In the genomic region with DNA sequence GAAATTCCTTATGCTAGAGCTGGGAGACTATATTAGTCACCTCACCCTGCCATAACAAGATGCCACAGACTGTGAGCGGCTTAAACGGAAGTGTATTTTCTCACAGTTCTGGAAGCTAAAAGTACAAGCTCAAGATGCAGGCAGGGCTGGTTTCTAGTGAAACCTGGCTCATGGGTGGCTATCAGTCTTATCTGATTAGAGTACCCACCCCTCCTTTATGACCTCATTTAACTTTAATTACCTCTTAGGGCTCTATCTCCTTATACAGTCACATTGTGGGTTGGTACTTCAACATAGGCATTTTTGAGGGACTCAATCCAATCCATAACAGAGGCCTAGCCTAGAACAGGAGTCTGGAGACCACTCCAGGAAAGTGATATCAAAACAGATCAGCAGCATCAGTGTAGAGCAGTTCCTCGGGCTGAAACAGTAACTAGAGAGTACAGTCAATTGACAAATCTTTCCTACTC, we compare ENCODE assay signal across 14 cellular contexts. TPM values are rescaled to one million over a fixed set of nuclear protein-coding genes. Genes with fewer than 3 reads are reported as not detected.
A peak's percentile ranks its signal among the peaks of the same experiment; 100 is the strongest.
DNase-seq lines count a peak whose midpoint lies in the region; ATAC-seq, FAIRE-seq and TF ChIP-seq lines count a peak whose summit lies in the region.
"Had no signal": no experiment of that assay in that cellular context is flagged by ENCODE, and none has a peak within 500 bp of the region (broad histone marks: within the 10 kb centered on the region; RNA-seq: fewer than 3 reads in every experiment).

No MANE protein-coding gene starts in this region.

- dilution Hi-C loops in mammary epithelial cell (cut with HindIII; ENCODE audit: low sequenced_read_pairs): loop anchor here (10.0 kb wide), 1 partner anchor 303 kb away; no protein-coding TSS in a partner anchor

- peaks cover 0 to 11% of the 10 kb centered on the region in 2 donors for H3K36me3 Mint-ChIP-seq in CD4-positive, alpha-beta memory T cell

- H3K27me3 ChIP-seq in CD4-positive, alpha-beta memory T cell (ENCODE audit: insufficient read depth, low read length): peaks cover under 1% of the 10 kb centered on the region
- H3K27me3 ChIP-seq in mammary epithelial cell (ENCODE audit: insufficient read depth, low read length) (no peaks in the 10 kb centered on the region), mesendoderm (ENCODE audit: insufficient read depth, low read length, poor library complexity) (no peaks in the 10 kb centered on the region), spleen (replicated peaks in 1 of 7) (no peaks in the 10 kb centered on the region)
- H3K27me3 ChIP-seq: BLaER1 treated with 17β-estradiol and CSF1 and Interleukin-3, amounts not matched to agents 10 nM and 100 nM; neural progenitor cell had no signal

- CTCF ChIA-PET in CD4-positive, alpha-beta memory T cell (lab: Charles Lee; ENCODE audit: partially characterized antibody): interaction anchor here (1.4 kb wide), 1 partner anchor 307 kb away, joined by 3 read pairs; no protein-coding TSS in a partner anchor
- CTCF ChIA-PET in mammary epithelial cell (lab: Charles Lee; ENCODE audit: low non-redundant PET): no interaction called here

- no peak overlapping the region for H2BK15ac ChIP-seq in mesendoderm (replicated peaks; ENCODE audit: low read depth)

- H3K4me3 ChIP-seq in CD4-positive, alpha-beta memory T cell (ENCODE audit: low read length in 2 of 2): no peak overlapping the region
- H3K4me3 ChIP-seq in mammary epithelial cell (replicated peaks in 1 of 3; ENCODE audit: insufficient read depth in 1 of 3, low read depth in 2 of 3, low read length in 3 of 3) (no peak overlapping the region), mesendoderm (ENCODE audit: low read length) (no peak overlapping the region), spleen (no peak overlapping the region)
- H3K4me3 ChIP-seq: BLaER1 treated with 17β-estradiol and CSF1 and Interleukin-3, amounts not matched to agents 10 nM and 100 nM; neural progenitor cell had no signal

- H3K4me2 ChIP-seq in mammary epithelial cell (ENCODE audit: insufficient read depth, low read depth, low read length): no peak overlapping the region
- H3K4me2 ChIP-seq in mesendoderm (ENCODE audit: low read length): no peak overlapping the region
- H3K4me2 ChIP-seq: neural progenitor cell had no signal

- no peak overlapping the region for H3K4ac ChIP-seq in mesendoderm (ENCODE audit: low read depth, low read length)

- H3K79me1 ChIP-seq in mesendoderm (ENCODE audit: low read length): peaks cover 11% of the 10 kb centered on the region

- H3K4me1 Mint-ChIP-seq in CD4-positive, alpha-beta memory T cell: peaks cover 34 to 41% (median 38%) of the 10 kb centered on the region in 4 donors

- no peaks in the 10 kb centered on the region for H4K20me1 ChIP-seq in mammary epithelial cell (ENCODE audit: insufficient read depth, low read length)

- H3K9me3 Mint-ChIP-seq in CD4-positive, alpha-beta memory T cell: peaks cover 0 to 4% (median 0%) of the 10 kb centered on the region in 8 donors
- H3K9me3 Mint-ChIP-seq: activated B cell treated with CpG ODN at 0.5 μM for 24 hours; neural progenitor cell; stimulated activated naive CD8-positive, alpha-beta T cell treated with anti-CD3 and anti-CD28 coated beads, Interleukin-15, Interleukin-2, amounts not matched to agents 100 ng/mL and 50 ng/mL, for 24 hours had no signal

- H2AFZ ChIP-seq in mammary epithelial cell (ENCODE audit: low read depth, low read length): no peak overlapping the region
- H2AFZ ChIP-seq: neural progenitor cell had no signal

- no peak overlapping the region for H2AK5ac ChIP-seq in mesendoderm (ENCODE audit: low read length)

- POLR2A ChIA-PET in CD4-positive, alpha-beta memory T cell (lab: Charles Lee; ENCODE audit: partially characterized antibody): interaction anchor here (0.6 kb wide), 1 partner anchor 506 kb away, joined by 4 read pairs; no protein-coding TSS in a partner anchor

- no peak for ATAC-seq in HG03439 (IDR thresholded peaks at IDR 0.05; ENCODE audit: unreplicated experiment)

- H3K27me3 Mint-ChIP-seq in CD4-positive, alpha-beta memory T cell: peaks cover 0 to 14% of the 10 kb centered on the region in 2 donors
- H3K27me3 Mint-ChIP-seq: stimulated activated naive CD8-positive, alpha-beta T cell treated with anti-CD3 and anti-CD28 coated beads, Interleukin-15, Interleukin-2, amounts not matched to agents 100 ng/mL and 50 ng/mL, for 24 hours had no signal

- H3K79me2 ChIP-seq in mammary epithelial cell (ENCODE audit: insufficient read depth, low read length): peaks cover 43% of the 10 kb centered on the region
- peaks cover 21% of the 10 kb centered on the region for H3K79me2 ChIP-seq in mesendoderm (ENCODE audit: control insufficient read depth, insufficient read depth, low read length)

- intact Hi-C loops in CD4-positive, alpha-beta memory T cell (cut with micrococcal nuclease): no loop called here
- intact Hi-C loops in mammary epithelial cell (cut with micrococcal nuclease) (loop anchor here (5.0 kb wide), 1 partner anchor 275 kb away; a partner anchor contains a TSS), spleen (cut with DNase I; ENCODE audit: low total_unique reads) (no loop called here)

- no peak overlapping the region for H4K5ac ChIP-seq in mesendoderm (ENCODE audit: low read length)

- WGBS in mammary epithelial cell (ENCODE audit: low coverage, missing lambda C conversion rate): 56% methylated on average over 3 of the region's 3 CpGs
- no CpG with 5 or more reads among the region's 3 CpGs for WGBS in mesendoderm (ENCODE audit: extremely low coverage, insufficient coverage, low lambda C conversion rate)
- 85 to 90% (median 89%) methylated on average over 3 of the region's 3 CpGs for WGBS in spleen, 5 donors

- no peak overlapping the region for H4K8ac ChIP-seq in mesendoderm (ENCODE audit: low read depth, low read length)

- H3K4me1 ChIP-seq in CD4-positive, alpha-beta memory T cell (ENCODE audit: insufficient read depth, low read length): peaks cover 30% of the 10 kb centered on the region
- H3K4me1 ChIP-seq in mammary epithelial cell (ENCODE audit: insufficient read depth, low read length): peaks cover 11% of the 10 kb centered on the region
- peaks cover 5% of the 10 kb centered on the region for H3K4me1 ChIP-seq in mesendoderm (ENCODE audit: control insufficient read depth, low read depth, low read length)
- peaks cover 14 to 40% (median 30%) of the 10 kb centered on the region in 6 donors for H3K4me1 ChIP-seq in spleen

- TF ChIP-seq CTCF in mammary epithelial cell (conservative IDR thresholded peaks at IDR 0.05 in 1 of 2, IDR thresholded peaks at IDR 0.05 in 1 of 2; ENCODE audit: extremely low read depth in 1 of 2, insufficient read depth in 1 of 2, low read depth in 1 of 2, low read length in 2 of 2) (no peak), spleen (IDR thresholded peaks at IDR 0.05 in 8 of 11, conservative IDR thresholded peaks at IDR 0.05 in 3 of 11) (no peak)

- H3K4me3 Mint-ChIP-seq in CD4-positive, alpha-beta memory T cell: peak overlapping the region in 3 of 8 donors; percentile 37 to 46 (median 43)
- H3K4me3 Mint-ChIP-seq: activated B cell treated with CpG ODN at 0.5 μM for 24 hours; neural progenitor cell; stimulated activated naive CD8-positive, alpha-beta T cell treated with anti-CD3 and anti-CD28 coated beads, Interleukin-15, Interleukin-2, amounts not matched to agents 100 ng/mL and 50 ng/mL, for 24 hours had no signal

- no peak overlapping the region for H3K18ac ChIP-seq in mesendoderm (ENCODE audit: low read length)

- peak overlapping the region in 4 of 7 donors; percentile 20 to 87 (median 57) for H3K27ac Mint-ChIP-seq in CD4-positive, alpha-beta memory T cell
- H3K27ac Mint-ChIP-seq: activated B cell treated with CpG ODN at 0.5 μM for 24 hours; neural progenitor cell; stimulated activated naive CD8-positive, alpha-beta T cell treated with anti-CD3 and anti-CD28 coated beads, Interleukin-15, Interleukin-2, amounts not matched to agents 100 ng/mL and 50 ng/mL, for 24 hours had no signal

- in situ Hi-C loops in mammary epithelial cell (cut with MboI; ENCODE audit: low sequenced_read_pairs in 2 of 2): loop anchor here (10.0 kb wide), 1 partner anchor 283 kb away; no protein-coding TSS in a partner anchor

- no peak for FAIRE-seq in HTR-8/SVneo (lab: Jason Lieb, UNC)

- H2BK120ac ChIP-seq in mesendoderm (ENCODE audit: low read depth, low read length): no peak overlapping the region

- no peak overlapping the region for H2BK5ac ChIP-seq in mesendoderm (ENCODE audit: low read length)

- no peak for TF ChIP-seq POLR2A in spleen (IDR thresholded peaks at IDR 0.05)

- no peak for DNase-seq in CD4-positive, alpha-beta memory T cell
- DNase-seq in HTR-8/SVneo (ENCODE audit: insufficient read length, low spot score): peak; percentile 8
- peak; percentile 73 for DNase-seq in mammary epithelial cell
- peak; percentile 44 for DNase-seq in mesendoderm
- DNase-seq in NCI-H1048 (lab: John Stamatoyannopoulos, UW): no peak
- no peak for DNase-seq in spleen
- DNase-seq in SKM-1 treated with dmso at 0.1 percent for 144 hours (lab: John Stamatoyannopoulos, UW; ENCODE audit: unreplicated experiment): no peak
- DNase-seq: activated B cell treated with CpG ODN at 0.5 μM for 24 hours, NCI-H2171 treated with DMSO at 0.1 percent for 48 hours, SHP77 had no signal

- H3K23ac ChIP-seq in mesendoderm (ENCODE audit: low read length): no peak overlapping the region

- BruUV-seq in mammary epithelial cell (replicated peaks; lab: Mats Ljungman, UMichigan): no TSS peak

- no peaks in the 10 kb centered on the region for H3K9me3 ChIP-seq in CD4-positive, alpha-beta memory T cell (ENCODE audit: control insufficient read depth in 1 of 2, low read length in 2 of 2)
- H3K9me3 ChIP-seq in mammary epithelial cell (replicated peaks; ENCODE audit: insufficient read depth, low read length) (no peaks in the 10 kb centered on the region), spleen (no peaks in the 10 kb centered on the region)
- H3K9me3 ChIP-seq: BLaER1 treated with 17β-estradiol and CSF1 and Interleukin-3, amounts not matched to agents 10 nM and 100 nM had no signal

- H3K9ac ChIP-seq in mammary epithelial cell (ENCODE audit: insufficient read depth, low read length) (no peak overlapping the region), mesendoderm (ENCODE audit: low read length) (no peak overlapping the region)
- H3K9ac ChIP-seq: BLaER1 treated with 17β-estradiol and CSF1 and Interleukin-3, amounts not matched to agents 10 nM and 100 nM; neural progenitor cell had no signal

- no peaks in the 10 kb centered on the region for H3K36me3 ChIP-seq in CD4-positive, alpha-beta memory T cell (ENCODE audit: insufficient read depth, low read length)
- H3K36me3 ChIP-seq in mammary epithelial cell (ENCODE audit: insufficient read depth, low read length): peaks cover 24% of the 10 kb centered on the region
- H3K36me3 ChIP-seq in mesendoderm (ENCODE audit: control insufficient read depth, insufficient read depth, low read length): peaks cover 6% of the 10 kb centered on the region
- H3K36me3 ChIP-seq in spleen: peaks cover 0 to 3% (median 0%) of the 10 kb centered on the region in 6 donors
- H3K36me3 ChIP-seq: neural progenitor cell had no signal

- no peak overlapping the region for H3K27ac ChIP-seq in CD4-positive, alpha-beta memory T cell (ENCODE audit: low read depth, low read length)
- no peak overlapping the region for H3K27ac ChIP-seq in mammary epithelial cell (ENCODE audit: insufficient read depth, low read depth, low read length)
- H3K27ac ChIP-seq in mesendoderm (ENCODE audit: low read depth, low read length): no peak overlapping the region
- H3K27ac ChIP-seq in spleen: no peak overlapping the region
- H3K27ac ChIP-seq: BLaER1 treated with 17β-estradiol and CSF1 and Interleukin-3, amounts not matched to agents 10 nM and 100 nM; neural progenitor cell had no signal

- no peak overlapping the region for H3K56ac ChIP-seq in mesendoderm (ENCODE audit: low read length)

RNA-seq across cellular contexts. Expression of a gene that starts 2.3 kb away (rescaled TPM):
- total RNA-seq in CD4-positive, alpha-beta memory T cell: 10 to 100 TPM; 24.0 to 24.4 TPM
- polyA plus RNA-seq in CD4-positive, alpha-beta memory T cell: 10 to 100 TPM in 1 of 2 donors, 1 to 10 TPM in 1; 5.4 to 11.1 TPM
- total RNA-seq in mammary epithelial cell (10 to 100 TPM in 1 of 2 donors, 1 to 10 TPM in 1; 8.8 to 11.7 TPM), spleen (10 to 100 TPM; 13.8 to 23.8 (median 14.9) TPM)
- polyA plus RNA-seq in mammary epithelial cell (5.6 TPM), spleen (1 to 10 TPM; 4.8 to 7.4 (median 5.7) TPM)
- 0.47 TPM for polyA minus RNA-seq in mammary epithelial cell
- 14.1 TPM for polyA plus RNA-seq in mesendoderm (2013, experiment 1 of 2)
- 13.7 TPM for polyA plus RNA-seq in mesendoderm (2013, experiment 2 of 2)

RNA-seq across cellular contexts. Expression of a gene that starts 46.2 kb away (rescaled TPM):
- not detected for total RNA-seq in CD4-positive, alpha-beta memory T cell
- not detected for polyA plus RNA-seq in CD4-positive, alpha-beta memory T cell
- 100 to 1,000 TPM; 397 to 468 TPM for total RNA-seq in mammary epithelial cell
- 93.5 TPM for polyA plus RNA-seq in mammary epithelial cell
- polyA minus RNA-seq in mammary epithelial cell: 473 TPM
- 19.9 TPM for polyA plus RNA-seq in mesendoderm (2013, experiment 1 of 2)
- polyA plus RNA-seq in mesendoderm (2013, experiment 2 of 2): 19.4 TPM
- total RNA-seq in spleen: 10 to 100 TPM; 10.0 to 27.6 (median 18.8) TPM
- 1 to 10 TPM in 2 of 3 donors, under 1 TPM in 1; 0.72 to 1.9 (median 1.8) TPM for polyA plus RNA-seq in spleen

Comparison
In these comparisons a context has a peak if more than half of its experiments do, and no peak if none do; other contexts are left out.
1. DNase-seq: peak in HTR-8/SVneo (single experiment), mammary epithelial cell (single experiment) and mesendoderm (single experiment); none in CD4-positive, alpha-beta memory T cell (0 of 5), NCI-H1048 (single experiment), spleen (single experiment) and SKM-1 treated with dmso at 0.1 percent for 144 hours (single experiment).
2. RNA of a gene that starts 46.2 kb away (total RNA-seq): 397 to 468 TPM in mammary epithelial cell; 10.0 to 27.6 TPM in spleen and not detected in CD4-positive, alpha-beta memory T cell; every median in the first group is over 10 times any median in the second.